ENCODE assay signal across 17 cellular contexts in genomic region chr3:4547799-4548198, GRCh38.
"Had no signal": no experiment of that assay in that cellular context is flagged by ENCODE, and none has a peak within 500 bp of the region (broad histone marks: within the 10 kb centered on the region; RNA-seq: fewer than 3 reads in every experiment).

No MANE protein-coding gene starts in this region.

- H3K27me3 Mint-ChIP-seq: activated CD4-positive, alpha-beta T cell treated with anti-CD3 and anti-CD28 coated beads for 36 hours; activated naive CD8-positive, alpha-beta T cell treated with anti-CD3 and anti-CD28 coated beads, Interleukin-2, amount 10 ng/mL, durations not matched to agents 7 days and 5 days; naive B cell; T-helper 17 cell had no signal

- H3K27me3 ChIP-seq: dorsolateral prefrontal cortex, foreskin keratinocyte, ovary, spleen, tibial artery had no signal

- H3K36me3 ChIP-seq: ovary, tibial artery had no signal

- DNase-seq: activated CD4-positive, alpha-beta T cell treated with anti-CD3 and anti-CD28 coated beads for 36 hours; activated CD4-positive, alpha-beta T cell treated with anti-CD3 and anti-CD28 coated beads, Interleukin-2, amount 50 U/mL, for 48 hours; activated naive CD8-positive, alpha-beta T cell treated with anti-CD3 and anti-CD28 coated beads, Interleukin-2, amount 10 ng/mL, durations not matched to agents 7 days and 5 days; central memory CD4-positive, alpha-beta T cell; dorsolateral prefrontal cortex; foreskin keratinocyte; hypothalamus; mucosa of descending colon; naive B cell; ovary; spleen; stimulated activated naive CD4-positive, alpha-beta T cell; T-helper 17 cell; tibial artery had no signal

- H3K4me1 ChIP-seq: foreskin keratinocyte had no signal

- H3K27ac Mint-ChIP-seq: activated CD4-positive, alpha-beta T cell treated with anti-CD3 and anti-CD28 coated beads for 36 hours; activated naive CD8-positive, alpha-beta T cell treated with anti-CD3 and anti-CD28 coated beads, Interleukin-2, amount 10 ng/mL, durations not matched to agents 7 days and 5 days; activated T-helper 1 cell treated with anti-CD3 and anti-CD28 coated beads, Interleukin-12 subunit alpha, Interleukin-12 subunit beta, Interleukin-2, Interleukin-4 antibody, amounts not matched to agents 30 ng/mL and 10 ng/mL and 1 ng/mL, durations not matched to agents 14 hours and 24 hours and 36 hours; T-helper 17 cell had no signal

- H3K36me3 Mint-ChIP-seq: brain had no signal

- ATAC-seq: activated CD4-positive, alpha-beta T cell treated with anti-CD3 and anti-CD28 coated beads for 36 hours; foreskin keratinocyte; mucosa of descending colon; T-helper 17 cell had no signal

- H3K4me3 Mint-ChIP-seq: activated CD4-positive, alpha-beta T cell treated with anti-CD3 and anti-CD28 coated beads for 36 hours; activated naive CD8-positive, alpha-beta T cell treated with anti-CD3 and anti-CD28 coated beads, Interleukin-2, amount 10 ng/mL, durations not matched to agents 7 days and 5 days; activated T-helper 1 cell treated with anti-CD3 and anti-CD28 coated beads, Interleukin-12 subunit alpha, Interleukin-12 subunit beta, Interleukin-2, Interleukin-4 antibody, amounts not matched to agents 30 ng/mL and 10 ng/mL and 1 ng/mL, durations not matched to agents 14 hours and 24 hours and 36 hours; brain; naive B cell; T-helper 17 cell had no signal

- H3K27ac ChIP-seq: dorsolateral prefrontal cortex, epithelial cell of prostate, foreskin keratinocyte, spleen, tibial artery had no signal

- H3K4me3 ChIP-seq: dorsolateral prefrontal cortex, mucosa of descending colon, ovary, spleen, tibial artery had no signal

- H3K9me3 ChIP-seq: mucosa of descending colon, ovary, spleen, tibial artery had no signal

- H3K9me3 Mint-ChIP-seq: activated naive CD8-positive, alpha-beta T cell treated with anti-CD3 and anti-CD28 coated beads, Interleukin-2, amount 10 ng/mL, durations not matched to agents 7 days and 5 days; activated T-helper 1 cell treated with anti-CD3 and anti-CD28 coated beads, Interleukin-12 subunit alpha, Interleukin-12 subunit beta, Interleukin-2, Interleukin-4 antibody, amounts not matched to agents 30 ng/mL and 10 ng/mL and 1 ng/mL, durations not matched to agents 14 hours and 24 hours and 36 hours; naive B cell had no signal
